10 cellular contexts compared by ENCODE assay signal in the genomic region with DNA sequence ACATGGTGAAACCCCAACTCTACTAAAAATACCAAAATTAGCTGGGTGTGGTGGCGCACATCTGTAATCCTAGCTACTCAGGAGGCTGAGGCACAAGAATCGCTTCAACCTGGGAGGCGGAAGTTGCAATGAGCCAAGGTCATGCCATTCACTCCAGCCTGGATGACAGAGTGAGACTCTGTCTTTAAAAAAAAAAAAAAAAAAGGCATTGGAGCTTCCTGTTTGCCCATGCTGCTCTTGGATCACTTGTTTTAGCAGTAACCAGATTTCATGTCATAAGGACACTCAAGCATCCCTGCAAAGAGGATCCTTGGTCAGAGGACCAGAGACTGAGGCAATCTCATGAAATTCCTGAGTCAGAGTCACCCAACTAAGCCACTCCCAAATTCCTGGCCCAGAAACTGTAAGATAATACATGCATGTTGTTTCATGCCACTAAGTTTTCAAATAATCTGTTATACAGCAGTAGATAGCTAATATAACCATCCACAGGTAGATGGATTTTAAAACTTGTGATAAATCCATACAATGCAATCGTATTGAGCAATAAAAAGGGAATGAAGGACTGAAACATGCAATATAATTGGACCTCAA.
A peak's percentile ranks its signal among the peaks of the same experiment; 100 is the strongest.
DNase-seq lines count a peak whose midpoint lies in the region; ATAC-seq and TF ChIP-seq lines count a peak whose summit lies in the region.
"Had no signal": no experiment of that assay in that cellular context is flagged by ENCODE, and none has a peak within 500 bp of the region (broad histone marks: within the 10 kb centered on the region; RNA-seq: fewer than 3 reads in every experiment).

No MANE protein-coding gene starts in this region.

- CTCF ChIA-PET in Panc1 (lab: Charles Lee), result no interaction called here

- H3K27me3 ChIP-seq in Panc1 (ENCODE audit: control insufficient read depth, insufficient read depth, low read length), result no peaks in the 10 kb centered on the region
- H3K27me3 ChIP-seq in fibroblast of lung (ENCODE audit: control insufficient read depth, insufficient read depth, low read length), result no peaks in the 10 kb centered on the region
- H3K27me3 ChIP-seq in right atrium auricular region, result no peaks in the 10 kb centered on the region

- no peaks in the 10 kb centered on the region; the same call in 1 of the 2 replicates for H3K4me1 ChIP-seq in Panc1 (ENCODE audit: control insufficient read depth, insufficient read depth, low read length)
- H3K4me1 ChIP-seq in fibroblast of lung (ENCODE audit: control insufficient read depth, extremely low read depth, insufficient read depth, low read length), result no peaks in the 10 kb centered on the region
- H3K4me1 ChIP-seq in right atrium auricular region, result peaks cover 0 to 20% of the 10 kb centered on the region in 2 donors

- POLR2A ChIA-PET in Panc1 (lab: Charles Lee), result interaction anchor here (0.6 kb wide), 1 partner anchor 15 kb away, joined by 3 read pairs; no protein-coding TSS in a partner anchor

- ATAC-seq in Panc1, result no peak
- ATAC-seq in GM21576 (IDR thresholded peaks at IDR 0.05; ENCODE audit: unreplicated experiment), result no peak
- ATAC-seq in HG02981 (IDR thresholded peaks at IDR 0.05; ENCODE audit: unreplicated experiment), result no peak
- ATAC-seq: activated naive CD8-positive, alpha-beta T cell treated with anti-CD3 and anti-CD28 coated beads, Interleukin-2, amount 50 U/mL, for 24 hours had no signal

- H4K20me1 ChIP-seq in fibroblast of lung (ENCODE audit: control insufficient read depth, extremely low read depth, insufficient read depth, low read length), result no peaks in the 10 kb centered on the region

- intact Hi-C loops in Panc1 (cut with micrococcal nuclease; ENCODE audit: unreplicated experiment), result no loop called here

- H3K27ac ChIP-seq in Panc1 (ENCODE audit: low read length), result peak overlapping the region; percentile 44; the same call in 1 of the 2 replicates
- peak overlapping the region; percentile 43 for H3K27ac ChIP-seq in fibroblast of lung (ENCODE audit: insufficient read depth, low read length)
- no peak overlapping the region for H3K27ac ChIP-seq in right atrium auricular region

- H3K9me3 ChIP-seq in Panc1 (ENCODE audit: control insufficient read depth, insufficient read depth, low read depth, low read length) (no peaks in the 10 kb centered on the region), fibroblast of lung (ENCODE audit: control insufficient read depth, insufficient read depth, low read depth, low read length) (no peaks in the 10 kb centered on the region), right atrium auricular region (no peaks in the 10 kb centered on the region)

- H3K9ac ChIP-seq in fibroblast of lung (ENCODE audit: insufficient read depth, low read length), result no peak overlapping the region

- H3K4me2 ChIP-seq in fibroblast of lung (ENCODE audit: extremely low read depth, insufficient read depth, low read length), result no peak overlapping the region

- in situ Hi-C loops in Panc1 (cut with HindIII; ENCODE audit: low pct_unique_long_range_greater_than_20kb, low sequenced_read_pairs), result no loop called here

- DNase-seq in GM04503 (ENCODE audit: low read depth) (peak; percentile 82), Panc1 (ENCODE audit: low read depth, low spot score) (peak; percentile 69), fibroblast of lung (ENCODE audit: low read depth in 2 of 2) (peak; percentile 66 to 95), renal cortical epithelial cell (ENCODE audit: low read depth) (peak; percentile 54), right atrium auricular region (ENCODE audit: low spot score) (no peak)
- DNase-seq in central memory CD4-positive, alpha-beta T cell, result no peak
- DNase-seq: activated CD4-positive, alpha-beta T cell treated with anti-CD3 and anti-CD28 coated beads, Interleukin-2, amount 10 ng/mL, durations not matched to agents 24 days and 14 days; activated naive CD8-positive, alpha-beta T cell treated with anti-CD3 and anti-CD28 coated beads, Interleukin-2, amount 50 U/mL, for 24 hours had no signal

- H3K4me3 ChIP-seq in Panc1 (ENCODE audit: low read depth in 2 of 2, low read length in 2 of 2) (no peak overlapping the region), fibroblast of lung (replicated peaks in 1 of 4; ENCODE audit: control extremely low read depth in 1 of 4, insufficient read depth in 1 of 4, low read depth in 3 of 4, low read length in 4 of 4) (no peak overlapping the region), right atrium auricular region (no peak overlapping the region)

- no peaks in the 10 kb centered on the region for H3K79me2 ChIP-seq in fibroblast of lung (ENCODE audit: control insufficient read depth, insufficient read depth, low read length)

- TF ChIP-seq CTCF in Panc1 (IDR thresholded peaks at IDR 0.05) (no peak), fibroblast of lung (conservative IDR thresholded peaks at IDR 0.05 in 1 of 2, IDR thresholded peaks at IDR 0.05 in 1 of 2; ENCODE audit: low read depth in 1 of 2, low read length in 2 of 2) (no peak), right atrium auricular region (IDR thresholded peaks at IDR 0.05) (no peak)

- H2AFZ ChIP-seq in fibroblast of lung (ENCODE audit: low read length), result no peak overlapping the region

- BruUV-seq in Panc1 (replicated peaks; lab: Mats Ljungman, UMichigan), result no TSS peak

- H3K36me3 ChIP-seq in Panc1 (ENCODE audit: control insufficient read depth, insufficient read depth, low read length) (no peaks in the 10 kb centered on the region), fibroblast of lung (ENCODE audit: control insufficient read depth, insufficient read depth, low read length) (no peaks in the 10 kb centered on the region), right atrium auricular region (no peaks in the 10 kb centered on the region)

Comparison
In these comparisons a context has a peak if more than half of its experiments do, and no peak if none do; other contexts are left out.
1. DNase-seq: peak in GM04503 (single experiment), Panc1 (single experiment), fibroblast of lung (2 of 2) and renal cortical epithelial cell (single experiment); none in central memory CD4-positive, alpha-beta T cell (single experiment) and right atrium auricular region (single experiment).
2. H3K27ac ChIP-seq: peak in Panc1 (single experiment) and fibroblast of lung (single experiment); none in right atrium auricular region (0 of 2).